Comparison of ENCODE assay signal across 26 cellular contexts in genomic region chr1:226864311-226864710, GRCh38.
"Had no signal": no experiment of that assay in that cellular context is flagged by ENCODE, and none has a peak within 500 bp of the region (broad histone marks: within the 10 kb centered on the region; RNA-seq: fewer than 3 reads in every experiment).

No MANE protein-coding gene starts in this region.

- H3K79me2 ChIP-seq: parathyroid adenoma had no signal

- H3K27ac ChIP-seq: epithelial cell of prostate, esophagus squamous epithelium, parathyroid adenoma, psoas muscle, thyroid gland had no signal

- H3K9ac ChIP-seq: parathyroid adenoma had no signal

- ATAC-seq: activated CD8-positive, alpha-beta T cell treated with anti-CD3 and anti-CD28 coated beads, Interleukin-2, amount 10 ng/mL, durations not matched to agents 7 days and 5 days; naive thymus-derived CD8-positive, alpha-beta T cell; right cardiac atrium; stimulated activated memory B cell treated with anti-CD40 and anti-IgM and Interleukin-4, amounts not matched to agents 10 μg/mL and 1 μg/mL and 100 μg/mL, for 72 hours; stimulated activated naive CD8-positive, alpha-beta T cell treated with anti-CD3 and anti-CD28 coated beads, Interleukin-15, amount 100 ng/mL, for 72 hours had no signal

- H2AFZ ChIP-seq: parathyroid adenoma had no signal

- H3K4me3 ChIP-seq: esophagus squamous epithelium, psoas muscle, thyroid gland had no signal

- H3K4me1 ChIP-seq: parathyroid adenoma, psoas muscle had no signal

- H3K36me3 ChIP-seq: esophagus squamous epithelium, thyroid gland had no signal

- DNase-seq: activated B cell treated with CpG ODN at 0.5 μM for 24 hours; activated CD8-positive, alpha-beta T cell treated with anti-CD3 and anti-CD28 coated beads, Interleukin-2, amount 10 ng/mL, durations not matched to agents 7 days and 5 days; activated effector memory CD4-positive, alpha-beta T cell treated with Interleukin-2 at 50 U/mL for 16 hours; activated naive CD4-positive, alpha-beta T cell treated with Interleukin-2 at 50 U/mL for 16 hours; activated T-cell treated with anti-CD3 and anti-CD28 coated beads for 4 hours; anterior cingulate cortex; dermis blood vessel endothelial cell; effector CD4-positive, alpha-beta T cell; esophagus squamous epithelium; islet precursor cell; naive thymus-derived CD8-positive, alpha-beta T cell; nucleus accumbens; psoas muscle; right cardiac atrium; stimulated activated CD4-positive, alpha-beta T cell treated with anti-CD3 and anti-CD28 coated beads, Interleukin-12 subunit alpha, Interleukin-12 subunit beta, amount 100 ng/mL, for 4 hours; stimulated activated CD4-positive, alpha-beta T cell treated with anti-CD3 and anti-CD28 coated beads, Interleukin-4, amount 100 ng/mL, for 4 hours; stimulated activated CD8-positive, alpha-beta memory T cell treated with anti-CD3 and anti-CD28 coated beads, Interleukin-4, amount 100 ng/mL, for 48 hours; stimulated activated naive CD8-positive, alpha-beta T cell treated with anti-CD3 and anti-CD28 coated beads, Interleukin-15, amount 100 ng/mL, for 72 hours; substantia nigra; thyroid gland had no signal

- H3K27me3 ChIP-seq: esophagus squamous epithelium, thyroid gland had no signal

- FAIRE-seq: bronchial epithelial cell, colon, frontal cortex had no signal

- H3K9me3 ChIP-seq: esophagus squamous epithelium, psoas muscle, thyroid gland had no signal
